8 cellular contexts compared by ENCODE assay signal in genomic region chr2:169767243-169767888, GRCh38.
DNase-seq lines count a peak whose midpoint lies in the region; ATAC-seq lines count a peak whose summit lies in the region.

No MANE protein-coding gene starts in this region.

- peak; percentile 57 for DNase-seq in D341Med (ENCODE audit: low spot score)
- DNase-seq in HS-5 (ENCODE audit: low read depth), result peak; percentile 20
- peak; percentile 36 for DNase-seq in T-helper 2 cell treated with Interferon-gamma antibody and Interleukin-4, amounts not matched to agents 5 μg/mL and 100 μg/mL, for 36 hours (ENCODE audit: low spot score)
- peak; percentile 69 for DNase-seq in astrocyte of the hippocampus (ENCODE audit: low read depth, low spot score)
- DNase-seq in iPS DF 6.9 (ENCODE audit: low read depth, low spot score), result peak; percentile 31
- peak; percentile 8 to 62 (median 28) for DNase-seq in stimulated activated CD4-positive, alpha-beta T cell treated with anti-CD3 and anti-CD28 coated beads, Interleukin-12 subunit alpha, Interleukin-12 subunit beta, amount 100 ng/mL, for 48 hours (ENCODE audit: low read depth in 2 of 3, low spot score in 1 of 3)
- DNase-seq in GM19240 (ENCODE audit: insufficient read length, low spot score), result no peak

- H3K36me3 ChIP-seq in iPS DF 6.9 (ENCODE audit: control insufficient read depth, insufficient read depth, low read length), result no peaks in the 10 kb centered on the region

- H3K27ac Mint-ChIP-seq in T-helper 2 cell treated with Interferon-gamma antibody and Interleukin-4, amounts not matched to agents 5 μg/mL and 100 μg/mL, for 36 hours, result no peak overlapping the region

- H3K4me3 ChIP-seq in iPS DF 6.9 (ENCODE audit: low read length), result no peak overlapping the region

- no peak overlapping the region for H3K27ac ChIP-seq in iPS DF 6.9 (ENCODE audit: low read length)

- no peak for ATAC-seq in HG02885 (IDR thresholded peaks at IDR 0.05; ENCODE audit: poor library complexity, unreplicated experiment)

- no CpG with 5 or more reads among the region's 12 CpGs for WGBS in iPS DF 6.9 (ENCODE audit: insufficient coverage, insufficient read length)

- H3K27me3 Mint-ChIP-seq in T-helper 2 cell treated with Interferon-gamma antibody and Interleukin-4, amounts not matched to agents 5 μg/mL and 100 μg/mL, for 36 hours (ENCODE audit: low read depth), result peaks cover 21% of the 10 kb centered on the region

- H3K27me3 ChIP-seq in iPS DF 6.9 (ENCODE audit: control insufficient read depth, insufficient read depth, low read length), result no peaks in the 10 kb centered on the region

- H3K4me1 ChIP-seq in iPS DF 6.9 (ENCODE audit: control insufficient read depth, insufficient read depth, low read length), result no peaks in the 10 kb centered on the region

- H3K36me3 Mint-ChIP-seq in T-helper 2 cell treated with Interferon-gamma antibody and Interleukin-4, amounts not matched to agents 5 μg/mL and 100 μg/mL, for 36 hours (ENCODE audit: low read depth), result no peaks in the 10 kb centered on the region

- peak overlapping the region; percentile 36 for H3K4me3 Mint-ChIP-seq in T-helper 2 cell treated with Interferon-gamma antibody and Interleukin-4, amounts not matched to agents 5 μg/mL and 100 μg/mL, for 36 hours

- H3K4me1 Mint-ChIP-seq in T-helper 2 cell treated with Interferon-gamma antibody and Interleukin-4, amounts not matched to agents 5 μg/mL and 100 μg/mL, for 36 hours (ENCODE audit: low read depth), result peaks cover 6% of the 10 kb centered on the region

- H3K9me3 Mint-ChIP-seq in T-helper 2 cell treated with Interferon-gamma antibody and Interleukin-4, amounts not matched to agents 5 μg/mL and 100 μg/mL, for 36 hours, result no peaks in the 10 kb centered on the region

- no peaks in the 10 kb centered on the region; the same call in 1 of the 2 replicates for H3K9me3 ChIP-seq in iPS DF 6.9 (ENCODE audit: control insufficient read depth, insufficient read depth, low read length)
